Comparison of ENCODE assay signal across 3 cellular contexts in the genomic region with DNA sequence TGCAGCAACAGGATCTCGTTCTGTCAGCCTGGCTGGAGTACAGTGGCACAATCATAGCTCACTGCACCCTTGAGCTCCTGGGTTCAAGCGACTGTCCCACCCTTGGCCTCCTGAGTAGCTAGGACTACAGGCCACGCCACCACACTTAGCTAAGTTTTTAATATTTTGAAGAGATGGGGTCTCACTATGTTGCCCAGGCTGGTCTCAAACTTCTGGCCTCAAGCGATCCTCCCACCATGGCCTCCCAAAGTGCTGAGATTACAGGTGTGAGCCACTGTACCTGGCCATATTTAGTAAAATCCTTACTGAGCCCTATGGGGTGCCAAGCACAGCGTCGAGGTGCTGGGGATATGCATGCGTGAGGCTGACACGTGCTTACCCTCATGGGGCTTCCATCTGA.
TF ChIP-seq lines count a peak whose summit lies in the region.

No MANE protein-coding gene starts in this region.

TF ChIP-seq in HEK293, 187 proteins besides CTCF, POLR2A, EP300 and RAD21:
- TF ChIP-seq ZNF121 (tag by site-specific recombination; IDR thresholded peaks at IDR 0.05) = 0 out of 2 replicates have a peak, but pooled peaks have one; percentile 39

TF ChIP-seq in WTC11, 78 proteins besides CTCF, POLR2A, EP300 and RAD21:
- TF ChIP-seq ZNF121 (CRISPR knock-in tag; IDR thresholded peaks at IDR 0.05) = peak; percentile 68

TF ChIP-seq in K562, 482 proteins besides CTCF, POLR2A, EP300 and RAD21:
- TF ChIP-seq RBM25 (IDR thresholded peaks at IDR 0.05; ENCODE audit: low read depth, low read length, severe bottlenecking) (peak; percentile 24), ZNF316 (IDR thresholded peaks at IDR 0.05) (peak; percentile 48; the same call in 1 of the 2 replicates), ZNF121 (CRISPR knock-in tag; conservative IDR thresholded peaks at IDR 0.05) (peak; percentile 87)
